In genomic region chr1:152034324-152034653, GRCh38 we compare ENCODE assay signal across 1 cellular context.
TF ChIP-seq lines count a peak whose summit lies in the region.

No MANE protein-coding gene starts in this region.

TF ChIP-seq in HCT116, 20 proteins besides CTCF, POLR2A, EP300 and RAD21 (continued from another document):
- no peak for TF ChIP-seq REST (IDR thresholded peaks at IDR 0.05; ENCODE audit: low read depth)
